20 cellular contexts compared by ENCODE assay signal in the genomic region with DNA sequence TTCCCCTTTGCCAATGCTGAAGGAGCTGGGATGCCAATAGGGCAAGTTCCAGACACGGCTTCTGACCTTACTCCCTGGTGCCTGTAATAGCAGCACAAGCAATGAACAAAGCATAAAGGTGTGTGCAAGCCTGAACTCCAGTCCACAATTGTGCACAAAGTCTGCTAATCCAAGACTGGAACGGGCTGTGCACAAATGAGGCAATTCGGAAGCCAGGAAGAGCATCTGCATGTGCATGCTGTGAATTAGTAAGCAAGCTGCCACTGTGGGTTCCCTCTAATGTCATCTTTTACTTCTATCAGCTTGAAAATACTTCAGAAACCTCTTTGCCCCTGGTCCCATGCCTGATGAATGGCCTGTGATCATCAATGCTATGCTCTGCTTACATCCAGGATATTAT.
"Had no signal": no experiment of that assay in that cellular context is flagged by ENCODE, and none has a peak within 500 bp of the region (broad histone marks: within the 10 kb centered on the region; RNA-seq: fewer than 3 reads in every experiment).

No MANE protein-coding gene starts in this region.

- H3K4me3 ChIP-seq: cardiac muscle cell, mucosa of descending colon, ovary, smooth muscle cell, stomach, testis had no signal

- H3K36me3 ChIP-seq: cardiac muscle cell, ovary, stomach had no signal

- H3K4me1 ChIP-seq: stomach, testis had no signal

- FAIRE-seq: astrocyte had no signal

- H3K9me3 ChIP-seq: mucosa of descending colon, ovary, stomach, testis had no signal

- H3K27ac ChIP-seq: cardiac muscle cell, ovary, stomach, testis had no signal

- ATAC-seq: activated CD8-positive, alpha-beta T cell treated with anti-CD3 and anti-CD28 coated beads, Interleukin-2, amount 10 ng/mL, durations not matched to agents 7 days and 5 days; activated T-cell treated with anti-CD3 and anti-CD28 coated beads, Interleukin-2, amount 50 U/mL, for 4 hours; mucosa of descending colon; sciatic nerve had no signal

- H3K27me3 ChIP-seq: cardiac muscle cell, ovary, stomach, testis had no signal

- DNase-seq: activated CD4-positive, alpha-beta T cell treated with anti-CD3 and anti-CD28 coated beads, Interleukin-2, amount 10 ng/mL, durations not matched to agents 24 days and 14 days; activated CD4-positive, CD25-positive, alpha-beta regulatory T cell; activated CD8-positive, alpha-beta memory T cell treated with anti-CD3 and anti-CD28 coated beads, Interleukin-2, amount 50 U/mL, for 4 hours; activated CD8-positive, alpha-beta T cell treated with anti-CD3 and anti-CD28 coated beads, Interleukin-2, amount 10 ng/mL, durations not matched to agents 7 days and 5 days; activated effector memory CD4-positive, alpha-beta T cell treated with Interleukin-2 at 50 U/mL for 16 hours; activated naive CD4-positive, alpha-beta T cell treated with anti-CD3 and anti-CD28 coated beads, Interleukin-2, amount 50 U/mL, for 16 hours; activated T-cell treated with anti-CD3 and anti-CD28 coated beads, Interleukin-2, amount 50 U/mL, for 4 hours; mesenchymal stem cell; mucosa of descending colon; naive B cell; ovary; stimulated activated CD4-positive, alpha-beta T cell treated with anti-CD3 and anti-CD28 coated beads, Interleukin-4, amount 100 ng/mL, for 1 hour; stomach; T-helper 1 cell; T1000; testis had no signal
